In genomic region chr6:24910850-24911712, GRCh38 we compare ENCODE assay signal across 8 cellular contexts. TPM values are rescaled to one million over a fixed set of nuclear protein-coding genes. Genes with fewer than 3 reads are reported as not detected.
DNase-seq lines count a peak whose midpoint lies in the region; ATAC-seq and TF ChIP-seq lines count a peak whose summit lies in the region.

No MANE protein-coding gene starts in this region.

- TF ChIP-seq POLR2A in adrenal gland (IDR thresholded peaks at IDR 0.05), result peak in 1 of 2 donors; percentile 17

- H3K4me3 ChIP-seq in Panc1 (ENCODE audit: low read depth in 2 of 2, low read length in 2 of 2), result peak overlapping the region; percentile 26 to 40
- H3K4me3 ChIP-seq in adrenal gland, result peak overlapping the region in 3 of 4 donors; percentile 22 to 66 (median 33)
- H3K4me3 ChIP-seq in trophoblast cell (ENCODE audit: low read depth, low read length), result peak overlapping the region; percentile 75

- POLR2A ChIA-PET in GM10248 (lab: Yijun Ruan, JAX) (interaction anchor here (0.7 kb wide), 1 partner anchor 21 kb away, joined by 3 read pairs; no protein-coding TSS in a partner anchor), Panc1 (lab: Charles Lee) (no interaction called here)

- ATAC-seq in HG03103 (IDR thresholded peaks at IDR 0.05; ENCODE audit: low read depth, unreplicated experiment) (peak; percentile 22), Panc1 (peak; percentile 61; the same call in 1 of the 2 replicates), left ventricle myocardium superior (peak; percentile 84)

- H3K9me3 ChIP-seq in Panc1 (ENCODE audit: control insufficient read depth, insufficient read depth, low read depth, low read length) (no peaks in the 10 kb centered on the region), adrenal gland (replicated peaks in 1 of 3) (no peaks in the 10 kb centered on the region), trophoblast cell (ENCODE audit: insufficient read depth, low read depth, low read length) (peaks cover 2% of the 10 kb centered on the region)

- no peak overlapping the region for H2BK5ac ChIP-seq in trophoblast cell (ENCODE audit: low read depth, low read length, poor library complexity)

- CTCF ChIA-PET in GM10248 (lab: Yijun Ruan, JAX) (interaction anchor here (0.9 to 6.8 kb wide), 16 partner anchors 9 to 160 kb away, joined by 3 to 94 read pairs (median 6); partner anchors contain the start of gene RIPOR2), Panc1 (lab: Charles Lee) (no interaction called here)

- peak overlapping the region; percentile 18 for H3K14ac ChIP-seq in trophoblast cell (ENCODE audit: low read length)

- H3K4me1 ChIP-seq in Panc1 (ENCODE audit: control insufficient read depth, insufficient read depth, low read length) (peaks cover 6% of the 10 kb centered on the region; the same call in 1 of the 2 replicates), adrenal gland (replicated peaks in 1 of 2) (peaks cover 4 to 8% of the 10 kb centered on the region in 2 donors), trophoblast cell (ENCODE audit: control insufficient read depth in 1 of 2, insufficient read depth in 2 of 2, low read length in 2 of 2) (peaks cover 4 to 9% of the 10 kb centered on the region in 2 experiments)

- peaks cover 3% of the 10 kb centered on the region for H3K79me1 ChIP-seq in trophoblast cell (ENCODE audit: low read length)

- H2AFZ ChIP-seq in trophoblast cell (ENCODE audit: insufficient read depth, low read length, poor library complexity), result peak overlapping the region; percentile 48

- no peak overlapping the region for H4K12ac ChIP-seq in trophoblast cell (ENCODE audit: low read depth, low read length)

- peak overlapping the region; percentile 10 for H4K91ac ChIP-seq in trophoblast cell (ENCODE audit: low read depth, low read length)

- no peak for TF ChIP-seq CTCF in GM10248 (IDR thresholded peaks at IDR 0.05; ENCODE audit: control extremely low read depth, extremely low read depth, low read depth, missing control alignments)
- no peak for TF ChIP-seq CTCF in Panc1 (IDR thresholded peaks at IDR 0.05)
- TF ChIP-seq CTCF in adrenal gland (IDR thresholded peaks at IDR 0.05), result no peak

- peak overlapping the region; percentile 34 for H2BK120ac ChIP-seq in trophoblast cell (ENCODE audit: insufficient read depth, low read length, poor library complexity)

- WGBS in adrenal gland, 4 donors, result 1% methylated on average over 15 to 60 of the region's 60 CpGs
- WGBS in trophoblast cell (ENCODE audit: extremely low coverage, insufficient coverage, insufficient read length), result no CpG with 5 or more reads among the region's 60 CpGs

- no peak overlapping the region for H4K8ac ChIP-seq in trophoblast cell (ENCODE audit: low read depth, low read length)

- H3K4ac ChIP-seq in trophoblast cell (ENCODE audit: low read depth, low read length), result no peak overlapping the region

- DNase-seq in GM10248 (ENCODE audit: extremely low spot score), result peak; percentile 48
- DNase-seq in Panc1 (ENCODE audit: low read depth, low spot score), result no peak
- DNase-seq in adrenal gland, result peak; percentile 30 to 81 (median 53)
- DNase-seq in left ventricle myocardium superior, result peak; percentile 73
- peak; percentile 8 to 58 for DNase-seq in trophoblast cell
- DNase-seq in HuH-7 (ENCODE audit: low spot score), result no peak
- DNase-seq in GM19240 (ENCODE audit: insufficient read length, low spot score), result no peak

- H3K27me3 ChIP-seq in Panc1 (ENCODE audit: control insufficient read depth, insufficient read depth, low read length), result peaks cover 24% of the 10 kb centered on the region
- H3K27me3 ChIP-seq in adrenal gland, result no peaks in the 10 kb centered on the region
- peaks cover 2% of the 10 kb centered on the region for H3K27me3 ChIP-seq in trophoblast cell (ENCODE audit: insufficient read depth, low read length)

- no peak overlapping the region for H3K23ac ChIP-seq in trophoblast cell (ENCODE audit: low read length)

- H2BK12ac ChIP-seq in trophoblast cell (ENCODE audit: low read length), result no peak overlapping the region

- H3K36me3 ChIP-seq in Panc1 (ENCODE audit: control insufficient read depth, insufficient read depth, low read length) (no peaks in the 10 kb centered on the region), adrenal gland (replicated peaks in 1 of 2) (no peaks in the 10 kb centered on the region), trophoblast cell (ENCODE audit: control insufficient read depth in 1 of 2, insufficient read depth in 2 of 2, low read length in 2 of 2) (no peaks in the 10 kb centered on the region)

- peak overlapping the region; percentile 4 for H3K18ac ChIP-seq in trophoblast cell (ENCODE audit: low read length)

- intact Hi-C loops in Panc1 (cut with micrococcal nuclease; ENCODE audit: unreplicated experiment), result no loop called here
- intact Hi-C loops in adrenal gland (cut with DNase I), result no loop called here
- intact Hi-C loops in left ventricle myocardium superior (cut with micrococcal nuclease), result no loop called here

- peaks cover 3% of the 10 kb centered on the region for H3K79me2 ChIP-seq in trophoblast cell (ENCODE audit: control insufficient read depth, insufficient read depth, low read length, poor library complexity)

- H2AK5ac ChIP-seq in trophoblast cell (ENCODE audit: low read length), result no peak overlapping the region

- no TSS peak for BruUV-seq in Panc1 (replicated peaks; lab: Mats Ljungman, UMichigan)

- H3K4me2 ChIP-seq in trophoblast cell (ENCODE audit: low read length), result peak overlapping the region; percentile 97

- H3K27ac ChIP-seq in Panc1 (ENCODE audit: low read length) (no peak overlapping the region), adrenal gland (peak overlapping the region in 2 of 5 donors; percentile 41 to 65), trophoblast cell (ENCODE audit: low read depth, low read length) (no peak overlapping the region)

- in situ Hi-C loops in Panc1 (cut with HindIII; ENCODE audit: low pct_unique_long_range_greater_than_20kb, low sequenced_read_pairs), result no loop called here

- H3K9ac ChIP-seq in trophoblast cell (ENCODE audit: low read length), result peak overlapping the region; percentile 8

RNA-seq across cellular contexts. Expression of gene RIPOR2, which starts 24.7 kb away (rescaled TPM):
- total RNA-seq in Panc1 (2021; ENCODE audit: unreplicated experiment) (0.54 TPM), adrenal gland (10 to 100 TPM in 1 of 8 donors, 1 to 10 TPM in 7; 2.6 to 16.2 (median 4.3) TPM), left ventricle myocardium superior (3.6 TPM)
- not detected for polyA plus RNA-seq in Panc1 (2012; ENCODE audit: insufficient read length)
- polyA plus RNA-seq in adrenal gland, result 1 to 10 TPM; 1.7 to 4.3 (median 2.3) TPM
- 114 and 123 TPM in 2 replicates for polyA plus RNA-seq in trophoblast cell (2013)

Comparison
In these comparisons a context has a peak if more than half of its experiments do, and no peak if none do; other contexts are left out.
1. DNase-seq: peak in GM10248 (single experiment), adrenal gland (7 of 7), left ventricle myocardium superior (single experiment) and trophoblast cell (2 of 2); none in Panc1 (single experiment), HuH-7 (single experiment) and GM19240 (single experiment).
2. ATAC-seq: peak in every context shown above with its lines; median percentile 84 in left ventricle myocardium superior; 61 in Panc1; 22 in HG03103.
3. Peak in every context shown above with its lines, with median percentiles within 50 percentile points of each other: H3K4me3 ChIP-seq.